In genomic region chr9:12464910-12465512, GRCh38 we compare ENCODE assay signal across 8 cellular contexts.
DNase-seq lines count a peak whose midpoint lies in the region; ATAC-seq and TF ChIP-seq lines count a peak whose summit lies in the region.

No MANE protein-coding gene starts in this region.

- no peaks in the 10 kb centered on the region for H3K9me3 Mint-ChIP-seq in activated T-helper 1 cell treated with anti-CD3 and anti-CD28 coated beads, Interleukin-12 subunit alpha, Interleukin-12 subunit beta, Interleukin-2, Interleukin-4 antibody, amounts not matched to agents 30 ng/mL and 10 ng/mL and 1 ng/mL, durations not matched to agents 14 hours and 24 hours and 36 hours

- H3K27me3 Mint-ChIP-seq in activated T-helper 1 cell treated with anti-CD3 and anti-CD28 coated beads, Interleukin-12 subunit alpha, Interleukin-12 subunit beta, Interleukin-2, Interleukin-4 antibody, amounts not matched to agents 30 ng/mL and 10 ng/mL and 1 ng/mL, durations not matched to agents 14 hours and 24 hours and 36 hours (ENCODE audit: insufficient read depth) = no peaks in the 10 kb centered on the region

- no peak overlapping the region for H3K4me3 Mint-ChIP-seq in activated T-helper 1 cell treated with anti-CD3 and anti-CD28 coated beads, Interleukin-12 subunit alpha, Interleukin-12 subunit beta, Interleukin-2, Interleukin-4 antibody, amounts not matched to agents 30 ng/mL and 10 ng/mL and 1 ng/mL, durations not matched to agents 14 hours and 24 hours and 36 hours

- H3K36me3 Mint-ChIP-seq in activated T-helper 1 cell treated with anti-CD3 and anti-CD28 coated beads, Interleukin-12 subunit alpha, Interleukin-12 subunit beta, Interleukin-2, Interleukin-4 antibody, amounts not matched to agents 30 ng/mL and 10 ng/mL and 1 ng/mL, durations not matched to agents 14 hours and 24 hours and 36 hours (ENCODE audit: low read depth) = no peaks in the 10 kb centered on the region

- H3K27ac Mint-ChIP-seq in activated T-helper 1 cell treated with anti-CD3 and anti-CD28 coated beads, Interleukin-12 subunit alpha, Interleukin-12 subunit beta, Interleukin-2, Interleukin-4 antibody, amounts not matched to agents 30 ng/mL and 10 ng/mL and 1 ng/mL, durations not matched to agents 14 hours and 24 hours and 36 hours = no peak overlapping the region

- H3K4me1 Mint-ChIP-seq in activated T-helper 1 cell treated with anti-CD3 and anti-CD28 coated beads, Interleukin-12 subunit alpha, Interleukin-12 subunit beta, Interleukin-2, Interleukin-4 antibody, amounts not matched to agents 30 ng/mL and 10 ng/mL and 1 ng/mL, durations not matched to agents 14 hours and 24 hours and 36 hours (ENCODE audit: low read depth) = no peaks in the 10 kb centered on the region

- no peak overlapping the region for H3K4me3 ChIP-seq in coronary artery

- TF ChIP-seq CTCF in coronary artery (IDR thresholded peaks at IDR 0.05) = peak; percentile 26

- no peak overlapping the region for H3K27ac ChIP-seq in coronary artery

- ATAC-seq in GM18517 (IDR thresholded peaks at IDR 0.05; ENCODE audit: unreplicated experiment) = no peak

- DNase-seq in SIG-M5 treated with dmso at 0.1 percent for 504 hours (lab: John Stamatoyannopoulos, UW; ENCODE audit: unreplicated experiment) (peak; percentile 3), SIG-M5 (lab: John Stamatoyannopoulos, UW) (no peak), NCI-H2196 (lab: John Stamatoyannopoulos, UW; ENCODE audit: unreplicated experiment) (peak; percentile 69), coronary artery (ENCODE audit: low spot score) (no peak), pons (ENCODE audit: low spot score) (peak; percentile 34), ecto neural progenitor cell (ENCODE audit: low spot score) (no peak)
- no peak for DNase-seq in activated T-helper 1 cell treated with anti-CD3 and anti-CD28 coated beads, Interleukin-12 subunit alpha, Interleukin-12 subunit beta, Interleukin-2, Interleukin-4 antibody, amounts not matched to agents 30 ng/mL and 10 ng/mL and 1 ng/mL, durations not matched to agents 14 hours and 24 hours and 36 hours (ENCODE audit: low spot score)

- intact Hi-C loops in activated T-helper 1 cell treated with anti-CD3 and anti-CD28 coated beads, Interleukin-12 subunit alpha, Interleukin-12 subunit beta, Interleukin-2, Interleukin-4 antibody, amounts not matched to agents 30 ng/mL and 10 ng/mL and 1 ng/mL, durations not matched to agents 14 hours and 24 hours and 36 hours (cut with micrococcal nuclease) = no loop called here

Comparison
In these comparisons a context has a peak if more than half of its experiments do, and no peak if none do; other contexts are left out.
1. DNase-seq: peak in SIG-M5 treated with dmso at 0.1 percent for 504 hours (single experiment), NCI-H2196 (single experiment) and pons (single experiment); none in SIG-M5 (single experiment), coronary artery (single experiment), ecto neural progenitor cell (single experiment) and activated T-helper 1 cell treated with anti-CD3 and anti-CD28 coated beads, Interleukin-12 subunit alpha, Interleukin-12 subunit beta, Interleukin-2, Interleukin-4 antibody, amounts not matched to agents 30 ng/mL and 10 ng/mL and 1 ng/mL, durations not matched to agents 14 hours and 24 hours and 36 hours (single experiment).